Comparison of ENCODE assay signal across 14 cellular contexts in the genomic region with DNA sequence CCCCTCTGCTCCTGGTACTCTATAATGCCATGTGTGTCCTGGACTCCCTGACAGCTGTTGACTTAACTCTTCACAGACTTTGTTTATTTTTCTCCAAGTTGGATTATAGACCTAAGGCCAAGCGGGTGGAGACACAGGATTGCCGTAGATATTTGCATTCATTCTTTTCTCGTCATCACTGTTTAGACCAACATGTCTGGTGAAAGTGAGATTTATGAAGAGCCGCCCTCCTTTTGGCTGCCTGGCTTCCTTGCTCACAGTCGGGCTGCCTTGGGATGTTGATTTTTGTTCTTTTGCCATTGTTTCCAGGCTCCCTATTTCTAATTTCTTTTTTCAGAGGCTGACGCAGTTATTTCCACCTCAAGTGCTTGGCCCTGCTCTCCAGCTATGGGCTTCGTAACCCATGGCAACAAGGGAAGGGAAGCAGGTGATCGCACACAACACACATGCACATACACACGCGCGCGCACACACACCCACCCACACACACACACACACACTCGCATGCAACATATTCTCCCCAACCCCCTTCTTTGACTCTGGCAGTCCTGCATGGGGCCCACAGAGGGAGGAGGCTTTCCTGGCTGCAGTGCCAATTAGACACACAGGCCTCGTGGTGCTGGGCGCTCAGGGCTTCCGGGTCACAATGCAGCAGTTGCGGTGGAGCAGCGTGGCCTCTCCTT.
DNase-seq lines count a peak whose midpoint lies in the region; ATAC-seq and TF ChIP-seq lines count a peak whose summit lies in the region.
"Had no signal": no experiment of that assay in that cellular context is flagged by ENCODE, and none has a peak within 500 bp of the region (broad histone marks: within the 10 kb centered on the region; RNA-seq: fewer than 3 reads in every experiment).

No MANE protein-coding gene starts in this region.

- peak overlapping the region; percentile 82 for H3K27ac Mint-ChIP-seq in nephron progenitor cell
- H3K27ac Mint-ChIP-seq: activated naive CD4-positive, alpha-beta T cell treated with anti-CD3 and anti-CD28 coated beads, Interleukin-2, amount 10 ng/mL, durations not matched to agents 7 days and 5 days had no signal

- 82% methylated on average over 18 of the region's 18 CpGs for WGBS in hepatocyte (ENCODE audit: low lambda C conversion rate, missing lambda C conversion rate)

- H3K4me3 ChIP-seq in hepatocyte, result no peak overlapping the region

- no peaks in the 10 kb centered on the region for H3K9me3 Mint-ChIP-seq in nephron progenitor cell
- H3K9me3 Mint-ChIP-seq: activated naive CD4-positive, alpha-beta T cell treated with anti-CD3 and anti-CD28 coated beads, Interleukin-2, amount 10 ng/mL, durations not matched to agents 7 days and 5 days; neural crest cell had no signal

- H3K36me3 Mint-ChIP-seq in nephron progenitor cell (ENCODE audit: low read depth), result no peaks in the 10 kb centered on the region
- H3K36me3 Mint-ChIP-seq: activated naive CD4-positive, alpha-beta T cell treated with anti-CD3 and anti-CD28 coated beads, Interleukin-2, amount 10 ng/mL, durations not matched to agents 7 days and 5 days had no signal

- DNase-seq in COLO668 (lab: John Stamatoyannopoulos, UW; ENCODE audit: unreplicated experiment) (peak; percentile 88), NCI-H1436 treated with DMSO at 0.1 percent for 48 hours (lab: John Stamatoyannopoulos, UW) (peak; percentile 48), astrocyte of the hippocampus (ENCODE audit: low read depth, low spot score) (peak; percentile 8), nephron progenitor cell (peak; percentile 30), Right ventricle myocardium superior (no peak), hepatocyte (ENCODE audit: low spot score) (no peak)
- DNase-seq in activated CD8-positive, alpha-beta memory T cell treated with anti-CD3 and anti-CD28 coated beads, Interleukin-2, amount 50 U/mL, for 4 hours, result no peak
- DNase-seq: activated CD8-positive, alpha-beta memory T cell treated with anti-CD3 and anti-CD28 coated beads for 24 hours; activated naive CD4-positive, alpha-beta T cell treated with anti-CD3 and anti-CD28 coated beads, Interleukin-2, amount 10 ng/mL, durations not matched to agents 7 days and 5 days; stimulated activated CD8-positive, alpha-beta memory T cell treated with anti-CD3 and anti-CD28 coated beads, Interleukin-4, amount 100 ng/mL, for 48 hours; T1000 had no signal

- H2AFZ ChIP-seq in hepatocyte, result no peak overlapping the region

- H4K20me1 ChIP-seq in hepatocyte (ENCODE audit: insufficient read depth, poor library complexity, severe bottlenecking), result no peaks in the 10 kb centered on the region

- no peaks in the 10 kb centered on the region for H3K9me3 ChIP-seq in hepatocyte (ENCODE audit: low read depth)

- H3K36me3 ChIP-seq in hepatocyte (replicated peaks; ENCODE audit: insufficient read depth, low read depth), result no peaks in the 10 kb centered on the region

- H3K4me2 ChIP-seq in hepatocyte, result no peak overlapping the region

- H3K4me1 ChIP-seq in hepatocyte (ENCODE audit: insufficient read depth), result no peaks in the 10 kb centered on the region

- TF ChIP-seq CTCF in nephron progenitor cell (IDR thresholded peaks at IDR 0.05), result no peak
- TF ChIP-seq CTCF in hepatocyte (IDR thresholded peaks at IDR 0.05; ENCODE audit: poor library complexity), result no peak

- no peaks in the 10 kb centered on the region for H3K9me2 ChIP-seq in hepatocyte (replicated peaks; ENCODE audit: insufficient read depth)

- no peak overlapping the region for H3K27ac ChIP-seq in hepatocyte

- H3K4me3 Mint-ChIP-seq in nephron progenitor cell, result peak overlapping the region; percentile 63
- H3K4me3 Mint-ChIP-seq: activated naive CD4-positive, alpha-beta T cell treated with anti-CD3 and anti-CD28 coated beads, Interleukin-2, amount 10 ng/mL, durations not matched to agents 7 days and 5 days; neural crest cell had no signal

- ATAC-seq in GM21723 (IDR thresholded peaks at IDR 0.05; ENCODE audit: unreplicated experiment) (no peak), Right ventricle myocardium superior (ENCODE audit: poor library complexity) (no peak)
- ATAC-seq: Panc1 had no signal

- peaks cover 11% of the 10 kb centered on the region for H3K27me3 Mint-ChIP-seq in nephron progenitor cell (ENCODE audit: low read depth, poor library complexity)

- peaks cover 57% of the 10 kb centered on the region for H3K4me1 Mint-ChIP-seq in nephron progenitor cell
- H3K4me1 Mint-ChIP-seq: activated naive CD4-positive, alpha-beta T cell treated with anti-CD3 and anti-CD28 coated beads, Interleukin-2, amount 10 ng/mL, durations not matched to agents 7 days and 5 days had no signal

- peaks cover 2% of the 10 kb centered on the region for H3K27me3 ChIP-seq in hepatocyte

- intact Hi-C loops in Right ventricle myocardium superior (cut with DNase I), result no loop called here

- no peaks in the 10 kb centered on the region for H3K79me2 ChIP-seq in hepatocyte

Comparison
In these comparisons a context has a peak if more than half of its experiments do, and no peak if none do; other contexts are left out.
1. DNase-seq: peak in COLO668 (single experiment), NCI-H1436 treated with DMSO at 0.1 percent for 48 hours (single experiment), astrocyte of the hippocampus (single experiment) and nephron progenitor cell (single experiment); none in Right ventricle myocardium superior (single experiment), activated CD8-positive, alpha-beta memory T cell treated with anti-CD3 and anti-CD28 coated beads, Interleukin-2, amount 50 U/mL, for 4 hours (single experiment) and hepatocyte (single experiment).